In genomic region chr2:152175012-152175367, GRCh38 we compare ENCODE assay signal across 8 cellular contexts. TPM values are rescaled to one million over a fixed set of nuclear protein-coding genes. Genes with fewer than 3 reads are reported as not detected.
DNase-seq lines count a peak whose midpoint lies in the region; ATAC-seq and TF ChIP-seq lines count a peak whose summit lies in the region.

No MANE protein-coding gene starts in this region.

- H3K27me3 ChIP-seq in iPS-20b (ENCODE audit: insufficient read depth, low read length) = peaks cover 7% of the 10 kb centered on the region; the same call in 1 of the 2 replicates

- peak overlapping the region; percentile 97 for H3K4me3 Mint-ChIP-seq in activated CD8-positive, alpha-beta T cell treated with anti-CD3 and anti-CD28 coated beads, Interleukin-2, amount 10 ng/mL, durations not matched to agents 7 days and 5 days

- H3K4me3 ChIP-seq in AG10803 (ENCODE audit: low read length) (peak overlapping the region; percentile 97), iPS-20b (ENCODE audit: low read length) (peak overlapping the region; percentile 93)

- ATAC-seq in GM19035 (IDR thresholded peaks at IDR 0.05; ENCODE audit: unreplicated experiment) (peak; percentile 17), HG03280 (IDR thresholded peaks at IDR 0.05; ENCODE audit: unreplicated experiment) (peak; percentile 13)
- ATAC-seq in activated CD8-positive, alpha-beta T cell treated with anti-CD3 and anti-CD28 coated beads, Interleukin-2, amount 10 ng/mL, durations not matched to agents 7 days and 5 days = peak; percentile 27

- no peak for TF ChIP-seq CTCF in AG10803 (conservative IDR thresholded peaks at IDR 0.05; ENCODE audit: low read length)

- POLR2A ChIA-PET in activated CD8-positive, alpha-beta T cell treated with anti-CD3 and anti-CD28 coated beads, Interleukin-2, amount 10 ng/mL, durations not matched to agents 7 days and 5 days (lab: Charles Lee) = no interaction called here

- peak overlapping the region; percentile 100 for H3K27ac Mint-ChIP-seq in activated CD8-positive, alpha-beta T cell treated with anti-CD3 and anti-CD28 coated beads, Interleukin-2, amount 10 ng/mL, durations not matched to agents 7 days and 5 days

- 0 out of 2 replicates have a peak, but pooled peaks cover 2% of the 10 kb centered on the region for H3K9me3 ChIP-seq in iPS-20b (ENCODE audit: insufficient read depth, low read depth, low read length)

- H3K36me3 Mint-ChIP-seq in activated CD8-positive, alpha-beta T cell treated with anti-CD3 and anti-CD28 coated beads, Interleukin-2, amount 10 ng/mL, durations not matched to agents 7 days and 5 days (ENCODE audit: low read depth) = peaks cover 6% of the 10 kb centered on the region

- H3K9ac ChIP-seq in iPS-20b (ENCODE audit: low read depth, low read length) = peak overlapping the region; percentile 85

- no peaks in the 10 kb centered on the region for H3K27me3 Mint-ChIP-seq in activated CD8-positive, alpha-beta T cell treated with anti-CD3 and anti-CD28 coated beads, Interleukin-2, amount 10 ng/mL, durations not matched to agents 7 days and 5 days (ENCODE audit: low read depth)

- CTCF ChIA-PET in activated CD8-positive, alpha-beta T cell treated with anti-CD3 and anti-CD28 coated beads, Interleukin-2, amount 10 ng/mL, durations not matched to agents 7 days and 5 days (lab: Charles Lee) = interaction anchor here (0.6 to 4.8 kb wide), 6 partner anchors 10 to 568 kb away, joined by 3 to 64 read pairs (median 4); no protein-coding TSS in a partner anchor

- no peaks in the 10 kb centered on the region for H3K9me3 Mint-ChIP-seq in activated CD8-positive, alpha-beta T cell treated with anti-CD3 and anti-CD28 coated beads, Interleukin-2, amount 10 ng/mL, durations not matched to agents 7 days and 5 days (ENCODE audit: insufficient read depth)

- no peaks in the 10 kb centered on the region for H3K36me3 ChIP-seq in iPS-20b (ENCODE audit: insufficient read depth, low read depth, low read length)

- DNase-seq in AG10803 (ENCODE audit: low read depth) (no peak), substantia nigra (lab: John Stamatoyannopoulos, UW) (no peak), COLO829 (ENCODE audit: low spot score) (no peak), islet precursor cell (no peak)
- DNase-seq in activated CD8-positive, alpha-beta T cell treated with anti-CD3 and anti-CD28 coated beads, Interleukin-2, amount 10 ng/mL, durations not matched to agents 7 days and 5 days = no peak

- H3K27ac ChIP-seq in iPS-20b (ENCODE audit: low read length) (peak overlapping the region; percentile 83), substantia nigra (ENCODE audit: low read depth, low read length, poor library complexity, severe bottlenecking) (peak overlapping the region; percentile 98)

- no peaks in the 10 kb centered on the region for H3K4me1 ChIP-seq in iPS-20b (ENCODE audit: insufficient read depth, low read length)

- H3K4me1 Mint-ChIP-seq in activated CD8-positive, alpha-beta T cell treated with anti-CD3 and anti-CD28 coated beads, Interleukin-2, amount 10 ng/mL, durations not matched to agents 7 days and 5 days (ENCODE audit: low read depth) = peaks cover 29% of the 10 kb centered on the region

RNA-seq across cellular contexts. Expression of gene STAM2, which starts 0.6 kb away (rescaled TPM):
- total RNA-seq in activated CD8-positive, alpha-beta T cell treated with anti-CD3 and anti-CD28 coated beads, Interleukin-2, amount 10 ng/mL, durations not matched to agents 7 days and 5 days = 10 to 100 TPM; 15.5 to 17.5 TPM
